19 cellular contexts compared by ENCODE assay signal in genomic region chr7:138417103-138417695, GRCh38.
"Had no signal": no experiment of that assay in that cellular context is flagged by ENCODE, and none has a peak within 500 bp of the region (broad histone marks: within the 10 kb centered on the region; RNA-seq: fewer than 3 reads in every experiment).

No MANE protein-coding gene starts in this region.

- H3K4me1 ChIP-seq: colonic mucosa, gastroesophageal sphincter, testis, transverse colon had no signal

- H3K27me3 ChIP-seq: colonic mucosa, gastroesophageal sphincter, neutrophil, right lobe of liver, testis, transverse colon had no signal

- ATAC-seq: gastroesophageal sphincter; stimulated activated naive CD8-positive, alpha-beta T cell treated with anti-CD3 and anti-CD28 coated beads, Interleukin-15, Interleukin-2, amounts not matched to agents 100 U/mL and 50 U/mL, for 24 hours had no signal

- H3K27ac ChIP-seq: colonic mucosa, gastroesophageal sphincter, neutrophil, right lobe of liver, skin epidermis, testis had no signal

- DNase-seq: activated CD4-positive, alpha-beta T cell treated with anti-CD3 and anti-CD28 coated beads for 4 hours; activated CD4-positive, alpha-beta T cell treated with anti-CD3 and anti-CD28 coated beads, Interleukin-2, amount 50 U/mL, for 4 hours; activated CD4-positive, CD25-positive, alpha-beta regulatory T cell; activated effector memory CD4-positive, alpha-beta T cell treated with Interleukin-2 at 50 U/mL for 16 hours; activated naive CD4-positive, alpha-beta T cell treated with Interleukin-2 at 50 U/mL for 16 hours; anterior cingulate cortex; colonic mucosa; effector memory CD4-positive, alpha-beta T cell; naive B cell; nephron progenitor cell; right lobe of liver; stimulated activated CD4-positive, alpha-beta T cell treated with anti-CD3 and anti-CD28 coated beads, Interleukin-12 subunit alpha, Interleukin-12 subunit beta, amount 100 ng/mL, for 4 hours; stimulated activated CD4-positive, alpha-beta T cell treated with anti-CD3 and anti-CD28 coated beads, Interleukin-4, amount 100 ng/mL, for 1 hour; stimulated activated naive CD8-positive, alpha-beta T cell treated with anti-CD3 and anti-CD28 coated beads, Interleukin-15, Interleukin-2, amounts not matched to agents 100 U/mL and 50 U/mL, for 24 hours; testis; transverse colon had no signal

- H3K36me3 ChIP-seq: colonic mucosa, gastroesophageal sphincter, neutrophil, right lobe of liver, transverse colon had no signal

- H3K4me3 ChIP-seq: colonic mucosa, gastroesophageal sphincter, right lobe of liver, skin epidermis, testis, transverse colon had no signal

- H3K9me3 ChIP-seq: colonic mucosa, gastroesophageal sphincter, neutrophil, right lobe of liver, testis, transverse colon had no signal
